ENCODE assay signal across 28 cellular contexts in genomic region chr19:51794865-51795490, GRCh38. TPM values are rescaled to one million over a fixed set of nuclear protein-coding genes. Genes with fewer than 3 reads are reported as not detected.
DNase-seq lines count a peak whose midpoint lies in the region; ATAC-seq, FAIRE-seq and TF ChIP-seq lines count a peak whose summit lies in the region.
"Had no signal": no experiment of that assay in that cellular context is flagged by ENCODE, and none has a peak within 500 bp of the region (broad histone marks: within the 10 kb centered on the region; RNA-seq: fewer than 3 reads in every experiment).

TSS of gene FPR3 (plus strand) at chr19:51795157. CDS start at chr19:51823749, 28,592 bp downstream.

- peaks cover 7% of the 10 kb centered on the region for H3K27me3 Mint-ChIP-seq in WTC11 (ENCODE audit: low read depth)
- H3K27me3 Mint-ChIP-seq in activated T-helper 17 cell treated with anti-CD3 and anti-CD28 coated beads, Interleukin-2, amount 50 U/mL, for 72 hours = peaks cover 16% of the 10 kb centered on the region
- H3K27me3 Mint-ChIP-seq: progenitor cell of endocrine pancreas had no signal

- intact Hi-C loops in right lobe of liver (cut with DNase I) (no loop called here), HepG2 (cut with micrococcal nuclease; ENCODE audit: unreplicated experiment) (no loop called here), K562 (cut with micrococcal nuclease) (loop anchor here (5.0 kb wide), 1 partner anchor 93 kb away; no protein-coding TSS in a partner anchor)

- in situ Hi-C loops in HepG2 (cut with HindIII; ENCODE audit: extremely low pct_ligation_motif_present, low pct_unique_long_range_greater_than_20kb) = no loop called here
- in situ Hi-C loops in K562 (cut with MboI) = no loop called here

- TF ChIP-seq CTCF in right lobe of liver (IDR thresholded peaks at IDR 0.05) (no peak), HepG2 (CRISPR knock-in tag; IDR thresholded peaks at IDR 0.05) (no peak), K562 (IDR thresholded peaks at IDR 0.05 in 2 of 3, conservative IDR thresholded peaks at IDR 0.05 in 1 of 3; ENCODE audit: insufficient read depth in 2 of 3, low read depth in 1 of 3, low read length in 3 of 3) (no peak), parathyroid adenoma (IDR thresholded peaks at IDR 0.05) (no peak), WTC11 (IDR thresholded peaks at IDR 0.05) (no peak)

- no peak within 1 kb of the TSS for H2AFZ ChIP-seq in HepG2 (ENCODE audit: low read length)
- H2AFZ ChIP-seq in K562 (ENCODE audit: low read depth, low read length) = peak within 1 kb of the TSS; percentile 66
- peak within 1 kb of the TSS; percentile 77 for H2AFZ ChIP-seq in parathyroid adenoma

- BruUV-seq in HepG2 (replicated peaks; lab: Mats Ljungman, UMichigan) (no TSS peak), K562 (replicated peaks; lab: Mats Ljungman, UMichigan) (no TSS peak)

- TF ChIP-seq RAD21 in HepG2 (CRISPR knock-in tag; IDR thresholded peaks at IDR 0.05) (no peak), K562 (CRISPR knock-in tag; conservative IDR thresholded peaks at IDR 0.05 in 1 of 2, IDR thresholded peaks at IDR 0.05 in 1 of 2) (no peak)

- H3K9me3 Mint-ChIP-seq in WTC11 = peaks cover 25% of the 10 kb centered on the region
- peaks cover 8% of the 10 kb centered on the region for H3K9me3 Mint-ChIP-seq in activated T-helper 17 cell treated with anti-CD3 and anti-CD28 coated beads, Interleukin-2, amount 50 U/mL, for 72 hours

- H4K20me1 ChIP-seq in HepG2 (ENCODE audit: insufficient read depth, low read length) = no peaks in the 10 kb centered on the region
- H4K20me1 ChIP-seq in K562 (replicated peaks; ENCODE audit: control insufficient read depth, insufficient read depth, low read length) = no peaks in the 10 kb centered on the region
- H4K20me1 ChIP-seq: BLaER1 treated with 17β-estradiol and CSF1 and Interleukin-3, amounts not matched to agents 10 nM and 100 nM had no signal

- H3K4me1 ChIP-seq in right lobe of liver (peaks cover 0 to 4% (median 0%) of the 10 kb centered on the region in 4 donors), HepG2 (ENCODE audit: insufficient read depth, low read length) (peaks cover 7% of the 10 kb centered on the region; the same call in 1 of the 2 replicates), K562 (replicated peaks in 1 of 2; ENCODE audit: control insufficient read depth in 2 of 2, insufficient read depth in 2 of 2, low read length in 2 of 2) (peaks cover 31 to 63% of the 10 kb centered on the region in 2 experiments), parathyroid adenoma (peaks cover 36% of the 10 kb centered on the region)
- H3K4me1 ChIP-seq: Caco-2 had no signal

- H3K27ac Mint-ChIP-seq in WTC11 = no peak within 1 kb of the TSS
- no peak within 1 kb of the TSS for H3K27ac Mint-ChIP-seq in activated T-helper 17 cell treated with anti-CD3 and anti-CD28 coated beads, Interleukin-2, amount 50 U/mL, for 72 hours
- H3K27ac Mint-ChIP-seq: effector memory CD8-positive, alpha-beta T cell; memory B cell; progenitor cell of endocrine pancreas; stimulated activated naive CD8-positive, alpha-beta T cell treated with anti-CD3 and anti-CD28 coated beads, Interleukin-15, Interleukin-2, amounts not matched to agents 100 ng/mL and 50 ng/mL, for 24 hours; T-helper 17 cell had no signal

- H3K9me3 ChIP-seq in right lobe of liver (no peaks in the 10 kb centered on the region), HepG2 (ENCODE audit: low read length) (peaks cover 7% of the 10 kb centered on the region; the same call in 1 of the 2 replicates), K562 (replicated peaks; ENCODE audit: control insufficient read depth, insufficient read depth, low read depth, low read length) (no peaks in the 10 kb centered on the region), parathyroid adenoma (ENCODE audit: control insufficient read depth, low read length) (no peaks in the 10 kb centered on the region)
- H3K9me3 ChIP-seq: tibial artery had no signal

- TF ChIP-seq POLR2A in right lobe of liver (IDR thresholded peaks at IDR 0.05) (peak; percentile 26), HepG2 (IDR thresholded peaks at IDR 0.05; ENCODE audit: insufficient read depth in 1 of 2, low read depth in 2 of 2, low read length in 2 of 2) (no peak), K562 (conservative IDR thresholded peaks at IDR 0.05) (no peak)

- no peak for FAIRE-seq in HepG2 (lab: Jason Lieb, UNC)
- no peak for FAIRE-seq in K562 (lab: Jason Lieb, UNC)

- POLR2A ChIA-PET in HepG2 (lab: Yijun Ruan, JAX) (no interaction called here), K562 (lab: Yijun Ruan, JAX) (interaction anchor here (0.9 kb wide), 1 partner anchor 85 kb away, joined by 3 read pairs; no protein-coding TSS in a partner anchor), WTC11 (lab: Charles Lee) (no interaction called here)

- H3K36me3 Mint-ChIP-seq in WTC11 = peaks cover 3% of the 10 kb centered on the region; the same call in 1 of the 2 replicates
- no peaks in the 10 kb centered on the region for H3K36me3 Mint-ChIP-seq in activated T-helper 17 cell treated with anti-CD3 and anti-CD28 coated beads, Interleukin-2, amount 50 U/mL, for 72 hours (ENCODE audit: low read depth)

- H3K4me3 Mint-ChIP-seq in WTC11 = no peak within 1 kb of the TSS
- no peak within 1 kb of the TSS for H3K4me3 Mint-ChIP-seq in activated T-helper 17 cell treated with anti-CD3 and anti-CD28 coated beads, Interleukin-2, amount 50 U/mL, for 72 hours
- H3K4me3 Mint-ChIP-seq: activated T-cell treated with anti-CD3 and anti-CD28 coated beads, Interleukin-2, amount 50 U/mL, for 4 hours; effector memory CD8-positive, alpha-beta T cell; memory B cell; stimulated activated naive CD8-positive, alpha-beta T cell treated with anti-CD3 and anti-CD28 coated beads, Interleukin-15, Interleukin-2, amounts not matched to agents 100 ng/mL and 50 ng/mL, for 24 hours; T-helper 17 cell had no signal

- no peak for TF ChIP-seq EP300 in HepG2 (IDR thresholded peaks at IDR 0.05; ENCODE audit: low read depth in 2 of 2, low read length in 2 of 2)
- no peak for TF ChIP-seq EP300 in HepG2 (CRISPR knock-in tag; IDR thresholded peaks at IDR 0.05; ENCODE audit: borderline replicate concordance)
- TF ChIP-seq EP300 in K562 (IDR thresholded peaks at IDR 0.05; ENCODE audit: low read length) = 0 out of 2 replicates have a peak, but pooled peaks have one; percentile 2

- 28% methylated on average over 2 of the region's 2 CpGs for WGBS in right lobe of liver (ENCODE audit: insufficient coverage, low coverage, low lambda C conversion rate, missing lambda C conversion rate)
- 20% methylated on average over 2 of the region's 2 CpGs for WGBS in HepG2 (ENCODE audit: low lambda C conversion rate)
- 61% methylated on average over 2 of the region's 2 CpGs for WGBS in K562 (ENCODE audit: insufficient coverage, low coverage, missing lambda C conversion rate)

- no peak within 1 kb of the TSS for H3K4me3 ChIP-seq in right lobe of liver
- H3K4me3 ChIP-seq in HepG2 (replicated peaks in 1 of 3; ENCODE audit: insufficient read depth in 1 of 3, low read depth in 2 of 3, low read length in 3 of 3) = no peak within 1 kb of the TSS
- H3K4me3 ChIP-seq in K562 = peak within 1 kb of the TSS; percentile 35
- H3K4me3 ChIP-seq in parathyroid adenoma (ENCODE audit: low read depth, low read length) = no peak within 1 kb of the TSS
- H3K4me3 ChIP-seq: BLaER1 treated with 17β-estradiol and CSF1 and Interleukin-3, amounts not matched to agents 10 nM and 100 nM had no signal

- H3K79me2 ChIP-seq in HepG2 (ENCODE audit: insufficient read depth, low read length) = no peaks in the 10 kb centered on the region
- H3K79me2 ChIP-seq in K562 (ENCODE audit: control insufficient read depth, insufficient read depth, low read length) = peaks cover 26% of the 10 kb centered on the region
- H3K79me2 ChIP-seq in parathyroid adenoma = no peaks in the 10 kb centered on the region

- H3K36me3 ChIP-seq in right lobe of liver (no peaks in the 10 kb centered on the region), HepG2 (replicated peaks in 1 of 2; ENCODE audit: control insufficient read depth in 1 of 2, insufficient read depth in 2 of 2, low read length in 2 of 2) (no peaks in the 10 kb centered on the region), K562 (ENCODE audit: control insufficient read depth, insufficient read depth, low read length) (no peaks in the 10 kb centered on the region; the same call in 2 of the 3 replicates), parathyroid adenoma (ENCODE audit: control insufficient read depth, insufficient read depth, low read length) (no peaks in the 10 kb centered on the region)
- H3K36me3 ChIP-seq: BLaER1 treated with 17β-estradiol and CSF1 and Interleukin-3, amounts not matched to agents 10 nM and 100 nM; tibial artery had no signal

- DNase-seq in right lobe of liver = no peak
- no peak for DNase-seq in HepG2 (ENCODE audit: low spot score)
- no peak for DNase-seq in K562 (ENCODE audit: extremely low read depth in 1 of 4, low spot score in 3 of 4)
- DNase-seq in activated CD4-positive, CD25-positive, alpha-beta regulatory T cell (lab: John Stamatoyannopoulos, UW) = no peak
- no peak for DNase-seq in WTC11 (ENCODE audit: low spot score)
- DNase-seq: activated CD4-positive, alpha-beta T cell treated with anti-CD3 and anti-CD28 coated beads, Interleukin-2, amount 50 U/mL, for 1 hour; activated naive CD4-positive, alpha-beta T cell; activated T-cell treated with anti-CD3 and anti-CD28 coated beads, Interleukin-2, amount 50 U/mL, for 4 hours; Caco-2; DMS79 treated with DMSO at 0.1 percent for 48 hours; effector memory CD8-positive, alpha-beta T cell; erythroblast; Karpas-422; MV-4-11; NCI-H1436 treated with DMSO at 0.1 percent for 48 hours; NCI-H345; NCI-H748 treated with DMSO at 0.1 percent for 48 hours; T-helper 17 cell; tibial artery had no signal

- no peaks in the 10 kb centered on the region for H3K4me1 Mint-ChIP-seq in WTC11
- no peaks in the 10 kb centered on the region for H3K4me1 Mint-ChIP-seq in activated T-helper 17 cell treated with anti-CD3 and anti-CD28 coated beads, Interleukin-2, amount 50 U/mL, for 72 hours
- H3K4me1 Mint-ChIP-seq: memory B cell, T-helper 17 cell had no signal

- no peak within 1 kb of the TSS for H3K27ac ChIP-seq in right lobe of liver
- no peak within 1 kb of the TSS for H3K27ac ChIP-seq in HepG2 (ENCODE audit: extremely low read length, insufficient read depth, low read length)
- H3K27ac ChIP-seq in K562 (ENCODE audit: extremely low read depth, low read depth, low read length) = peak within 1 kb of the TSS; percentile 71
- H3K27ac ChIP-seq in parathyroid adenoma = peak within 1 kb of the TSS; percentile 72
- H3K27ac ChIP-seq: tibial artery had no signal

- no peaks in the 10 kb centered on the region for H3K9me1 ChIP-seq in K562 (ENCODE audit: control insufficient read depth, insufficient read depth, low read length)

- H3K9ac ChIP-seq in HepG2 (ENCODE audit: insufficient read depth, low read depth, low read length) = no peak within 1 kb of the TSS
- peak within 1 kb of the TSS in 1 of 2 experiments; percentile 58; a peak in 1 of 4 replicates for H3K9ac ChIP-seq in K562 (ENCODE audit: insufficient read depth in 1 of 2, low read depth in 2 of 2, low read length in 2 of 2)
- H3K9ac ChIP-seq in parathyroid adenoma = no peak within 1 kb of the TSS
- H3K9ac ChIP-seq: BLaER1 treated with 17β-estradiol and CSF1 and Interleukin-3, amounts not matched to agents 10 nM and 100 nM had no signal

- CTCF ChIA-PET in HepG2 (lab: Yijun Ruan, JAX; ENCODE audit: low intra/inter-chr PET ratio, low total read pairs) (no interaction called here), K562 (lab: Yijun Ruan, JAX; ENCODE audit: low intra/inter-chr PET ratio) (no interaction called here), WTC11 (lab: Charles Lee) (interaction anchor here (1.1 kb wide), 1 partner anchor 17 kb away, joined by 4 read pairs; no protein-coding TSS in a partner anchor)

- no peaks in the 10 kb centered on the region for H3K27me3 ChIP-seq in right lobe of liver
- no peaks in the 10 kb centered on the region for H3K27me3 ChIP-seq in HepG2 (ENCODE audit: control insufficient read depth in 1 of 2, insufficient read depth in 2 of 2, low read length in 2 of 2)
- no peaks in the 10 kb centered on the region for H3K27me3 ChIP-seq in K562 (ENCODE audit: control insufficient read depth in 2 of 2, insufficient read depth in 2 of 2, low read length in 2 of 2)
- no peaks in the 10 kb centered on the region for H3K27me3 ChIP-seq in parathyroid adenoma (ENCODE audit: control insufficient read depth, insufficient read depth, low read length)
- H3K27me3 ChIP-seq: BLaER1 treated with 17β-estradiol and CSF1 and Interleukin-3, amounts not matched to agents 10 nM and 100 nM; tibial artery had no signal

- peak in 1 of 4 donors; percentile 7 for ATAC-seq in right lobe of liver
- no peak for ATAC-seq in HepG2
- no peak for ATAC-seq in K562
- ATAC-seq in WTC11 = no peak
- no peak for ATAC-seq in GM21737 (IDR thresholded peaks at IDR 0.05; ENCODE audit: unreplicated experiment)
- no peak for ATAC-seq in activated T-helper 17 cell treated with anti-CD3 and anti-CD28 coated beads, Interleukin-2, amount 50 U/mL, for 72 hours (replicated peaks)
- ATAC-seq: activated T-cell treated with anti-CD3 and anti-CD28 coated beads, Interleukin-2, amount 50 U/mL, for 4 hours; effector memory CD8-positive, alpha-beta T cell; T-helper 17 cell had no signal

- H3K4me2 ChIP-seq in HepG2 (ENCODE audit: low read depth, low read length) = no peak within 1 kb of the TSS
- H3K4me2 ChIP-seq in K562 (ENCODE audit: insufficient read depth, low read length) = peak within 1 kb of the TSS; percentile 85
- H3K4me2 ChIP-seq in parathyroid adenoma (ENCODE audit: low read length) = no peak within 1 kb of the TSS

RNA-seq across cellular contexts. Expression of gene FPR3, which starts in this region (rescaled TPM):
- 10 to 100 TPM in 1 of 6 experiments, 1 to 10 TPM in 5; 2.2 to 13.9 (median 4.6) TPM for total RNA-seq in right lobe of liver
- not detected in 2 replicates for total RNA-seq in HepG2 (2016; rRNA removed; fragmentation: Illumina TruSeq; extraction: Trizol)
- total RNA-seq in HepG2 (2016; cell fraction: cytosol; rRNA removed; fragmentation: Illumina TruSeq; extraction: Trizol; ENCODE audit: low read depth) = not detected in 2 replicates
- not detected in 2 replicates for total RNA-seq in HepG2 (2016; cell fraction: insoluble cytoplasmic fraction; rRNA removed; fragmentation: Illumina TruSeq; extraction: Trizol)
- total RNA-seq in HepG2 (2016; cell fraction: membrane; rRNA removed; fragmentation: Illumina TruSeq; extraction: Trizol) = not detected in 2 replicates
- not detected in 2 replicates for total RNA-seq in HepG2 (2016; cell fraction: nucleus; rRNA removed; fragmentation: Illumina TruSeq; extraction: Trizol)
- 0.12 TPM in 1 of 2 replicates, not detected in the other for polyA plus RNA-seq in HepG2 (2011; rRNA removed)
- polyA plus RNA-seq in HepG2 (2011; cell fraction: cytosol; rRNA removed) = 0.03 and 0.05 TPM in 2 replicates
- polyA plus RNA-seq in HepG2 (2011; cell fraction: nucleus; rRNA removed) = not detected in 2 replicates
- 0.07 and 0.08 TPM in 2 replicates for polyA plus RNA-seq in HepG2 (2012)
- polyA plus RNA-seq in HepG2 (2016; cell fraction: cytosol; fragmentation: Illumina TruSeq; extraction: Trizol; ENCODE audit: low read depth) = not detected in 2 replicates
- polyA plus RNA-seq in HepG2 (2016; cell fraction: insoluble cytoplasmic fraction; fragmentation: Illumina TruSeq; extraction: Trizol; ENCODE audit: low read depth) = not detected in 2 replicates
- not detected in 2 replicates for polyA plus RNA-seq in HepG2 (2016; cell fraction: membrane; fragmentation: Illumina TruSeq; extraction: Trizol; ENCODE audit: low read depth)
- not detected in 2 replicates for polyA plus RNA-seq in HepG2 (2016; cell fraction: nucleus; fragmentation: Illumina TruSeq; extraction: Trizol; ENCODE audit: insufficient read depth, low read depth)
- polyA minus RNA-seq in HepG2 (2011; rRNA and poly(A)+ RNA removed; ENCODE audit: low replicate concordance) = not detected in 2 replicates
- polyA minus RNA-seq in HepG2 (2011; cell fraction: cytosol; rRNA and poly(A)+ RNA removed) = not detected in 2 replicates
- polyA minus RNA-seq in HepG2 (2011; cell fraction: nucleus; rRNA and poly(A)+ RNA removed) = not detected in 2 replicates
- 0.55 and 0.60 TPM in 2 replicates for total RNA-seq in K562 (2011; cell fraction: chromatin; rRNA removed; ENCODE audit: low replicate concordance)
- total RNA-seq in K562 (2011; cell fraction: nucleolus; rRNA removed) = 0.33 and 0.39 TPM in 2 replicates
- total RNA-seq in K562 (2011; cell fraction: nucleoplasm; rRNA removed) = 0.29 and 0.53 TPM in 2 replicates
- 0.09 and 0.41 TPM in 2 replicates for total RNA-seq in K562 (2014; rRNA removed)
- total RNA-seq in K562 (2014; rRNA removed; fragmentation: Illumina TruSeq; extraction: Trizol) = 0.22 and 0.35 TPM in 2 replicates
- total RNA-seq in K562 (2015; rRNA removed; fragmentation: Illumina TruSeq; extraction: Trizol) = 0.51 and 0.57 TPM in 2 replicates
- total RNA-seq in K562 (2021) = 0.13 and 0.22 TPM in 2 replicates
- polyA plus RNA-seq in K562 (2011; rRNA removed) = 0.45 and 1.3 TPM in 2 replicates
- 0.07 and 1.4 TPM in 2 replicates for polyA plus RNA-seq in K562 (2011; cell fraction: cytosol; rRNA removed)
- polyA plus RNA-seq in K562 (2011; cell fraction: nucleus; rRNA removed) = 0.10 and 0.67 TPM in 2 replicates
- polyA plus RNA-seq in K562 (2012) = 1.8 and 2.3 TPM in 2 replicates
- 0.22 and 0.39 TPM in 2 replicates for polyA plus RNA-seq in K562 (2014; fragmentation: Illumina TruSeq; extraction: Trizol)
- under 1 TPM in 1 of 2 experiments, not detected in 1; 0.08 TPM for polyA plus RNA-seq in K562 (2014; fragmentation: Nextera tagmentation; extraction: Ambion mirVana)
- 0.24 and 0.25 TPM in 2 replicates for polyA plus RNA-seq in K562 (2014; rRNA removed)
- 0.42 and 1.8 TPM in 2 replicates for polyA minus RNA-seq in K562 (2011; rRNA and poly(A)+ RNA removed)
- polyA minus RNA-seq in K562 (2011; cell fraction: cytosol; rRNA and poly(A)+ RNA removed) = 0.64 TPM in 1 of 2 replicates, not detected in the other
- polyA minus RNA-seq in K562 (2011; cell fraction: nucleus; rRNA and poly(A)+ RNA removed) = 0.13 and 0.67 TPM in 2 replicates
- not detected in 3 replicates for total RNA-seq in WTC11 (2021)
- total RNA-seq in activated T-helper 17 cell treated with anti-CD3 and anti-CD28 coated beads, Interleukin-2, amount 50 U/mL, for 72 hours = not detected
- total RNA-seq: activated T-cell treated with anti-CD3 and anti-CD28 coated beads, Interleukin-2, amount 50 U/mL, for 4 hours; Caco-2; kidney epithelial cell; myocyte; progenitor cell of endocrine pancreas; T-helper 17 cell had no signal

Comparison
In these comparisons a context has a peak if more than half of its experiments do, and no peak if none do; other contexts are left out.
1. H3K27ac ChIP-seq: peak in K562 (single experiment) and parathyroid adenoma (single experiment); none in right lobe of liver (0 of 3) and HepG2 (single experiment).